Comparison of ENCODE assay signal across 12 cellular contexts in genomic region chr5:139343476-139343875, GRCh38. TPM values are rescaled to one million over a fixed set of nuclear protein-coding genes. Genes with fewer than 3 reads are reported as not detected.
DNase-seq lines count a peak whose midpoint lies in the region; ATAC-seq and TF ChIP-seq lines count a peak whose summit lies in the region.
"Had no signal": no experiment of that assay in that cellular context is flagged by ENCODE, and none has a peak within 500 bp of the region (broad histone marks: within the 10 kb centered on the region; RNA-seq: fewer than 3 reads in every experiment).

No MANE protein-coding gene starts in this region.

- peak overlapping the region; percentile 98 for H3K4me2 ChIP-seq in PC-9

- POLR2A ChIA-PET in PC-9 (lab: Charles Lee; ENCODE audit: unreplicated experiment) = interaction anchor here (0.7 kb wide), 1 partner anchor 11 kb away, joined by 6 read pairs; no protein-coding TSS in a partner anchor

- no peak overlapping the region for H3K27ac Mint-ChIP-seq in endothelial cell (ENCODE audit: unreplicated experiment)

- H3K27me3 ChIP-seq in PC-9 (ENCODE audit: insufficient read depth, low read depth) (no peaks in the 10 kb centered on the region), psoas muscle (ENCODE audit: insufficient read depth in 3 of 3, low read length in 2 of 3) (no peaks in the 10 kb centered on the region), left lung (no peaks in the 10 kb centered on the region)
- H3K27me3 ChIP-seq: testis had no signal

- H3F3A ChIP-seq in PC-9 (ENCODE audit: insufficient read depth, low read depth) = peaks cover 10% of the 10 kb centered on the region

- peaks cover 66% of the 10 kb centered on the region for H3K79me2 ChIP-seq in PC-9 (ENCODE audit: low read depth)

- peak overlapping the region; percentile 97 for H3K4me3 Mint-ChIP-seq in endothelial cell (ENCODE audit: unreplicated experiment)

- H3K4me1 ChIP-seq in PC-9 (replicated peaks; ENCODE audit: insufficient read depth) = peaks cover 23% of the 10 kb centered on the region
- peaks cover 30% of the 10 kb centered on the region for H3K4me1 ChIP-seq in psoas muscle
- H3K4me1 ChIP-seq in left lung = peaks cover 12 to 40% of the 10 kb centered on the region in 2 donors

- H3K4me3 ChIP-seq in GM08714 (ENCODE audit: low read length) (peak overlapping the region; percentile 90; the same call in 1 of the 2 replicates), PC-9 (peak overlapping the region; percentile 77), psoas muscle (peak overlapping the region; percentile 98), left lung (peak overlapping the region in 1 of 2 donors; percentile 93)

- BruUV-seq in PC-9 (replicated peaks; lab: Mats Ljungman, UMichigan) = no TSS peak

- ATAC-seq in psoas muscle (no peak), left lung (no peak)

- TF ChIP-seq CTCF in PC-9 (conservative IDR thresholded peaks at IDR 0.05) = no peak
- no peak for TF ChIP-seq CTCF in endothelial cell (IDR thresholded peaks at IDR 0.05; ENCODE audit: unreplicated experiment)
- TF ChIP-seq CTCF in psoas muscle (IDR thresholded peaks at IDR 0.05) = no peak
- no peak for TF ChIP-seq CTCF in left lung (IDR thresholded peaks at IDR 0.05)

- H3K36me3 Mint-ChIP-seq in endothelial cell (ENCODE audit: low read depth, unreplicated experiment) = no peaks in the 10 kb centered on the region

- DNase-seq in PC-9 (no peak), endothelial cell (ENCODE audit: low spot score) (no peak), psoas muscle (no peak), NCI-H1436 (lab: John Stamatoyannopoulos, UW) (no peak), left lung (no peak), NOMO-1 (lab: John Stamatoyannopoulos, UW; ENCODE audit: unreplicated experiment in 2 of 2) (no peak), NCI-H2029 treated with DMSO at 0.1 percent for 48 hours (lab: John Stamatoyannopoulos, UW) (no peak)
- DNase-seq: activated gamma-delta T cell treated with Interleukin-2 at 50 U/mL for 16 hours, NCI-H510A, testis had no signal

- H3K9me2 ChIP-seq in PC-9 (ENCODE audit: insufficient read depth) = no peaks in the 10 kb centered on the region

- H3K4me1 Mint-ChIP-seq in endothelial cell (ENCODE audit: unreplicated experiment) = peaks cover 27% of the 10 kb centered on the region

- CTCF ChIA-PET in PC-9 (lab: Charles Lee) = no interaction called here

- 82 to 85% (median 85%) methylated on average over 9 of the region's 9 CpGs for WGBS in psoas muscle, 3 donors

- H3K9me3 ChIP-seq in PC-9 (ENCODE audit: insufficient read depth, low read depth) (no peaks in the 10 kb centered on the region), psoas muscle (no peaks in the 10 kb centered on the region), left lung (no peaks in the 10 kb centered on the region)
- H3K9me3 ChIP-seq: testis had no signal

- intact Hi-C loops in PC-9 (cut with micrococcal nuclease; ENCODE audit: unreplicated experiment) = loop anchor here (5.0 kb wide), 2 partner anchors 49 to 51 kb away; partner anchors contain the start of gene MATR3
- intact Hi-C loops in psoas muscle (cut with DNase I) = loop anchor here (5.0 kb wide), 3 partner anchors 41 to 49 kb away; partner anchors contain the start of gene MZB1 (in 1 of the 2)
- intact Hi-C loops in left lung (cut with DNase I) = no loop called here

- H3K27ac ChIP-seq in PC-9 (no peak overlapping the region), psoas muscle (peak overlapping the region; percentile 100), left lung (no peak overlapping the region)

- peaks cover 8% of the 10 kb centered on the region for H3K27me3 Mint-ChIP-seq in endothelial cell (ENCODE audit: unreplicated experiment)

- peaks cover 27% of the 10 kb centered on the region for H3K36me3 ChIP-seq in PC-9 (ENCODE audit: low read depth)
- H3K36me3 ChIP-seq in psoas muscle (ENCODE audit: insufficient read depth in 1 of 2, low read depth in 1 of 2) = peaks cover 0 to 4% of the 10 kb centered on the region in 2 donors
- H3K36me3 ChIP-seq in left lung = peaks cover 0 to 4% of the 10 kb centered on the region in 2 donors

- no peak overlapping the region for H2AFZ ChIP-seq in PC-9

- H3K9me3 Mint-ChIP-seq in endothelial cell (ENCODE audit: unreplicated experiment) = no peaks in the 10 kb centered on the region

- peaks cover 64% of the 10 kb centered on the region for H4K20me1 ChIP-seq in PC-9 (ENCODE audit: insufficient read depth)

RNA-seq across cellular contexts. Expression of gene PAIP2, which starts 1.8 kb away (rescaled TPM):
- total RNA-seq in PC-9 (2021) (79.4 and 90.5 TPM in 2 replicates), endothelial cell (ENCODE audit: unreplicated experiment) (71.5 TPM), psoas muscle (100 to 1,000 TPM; 111 to 144 (median 116) TPM), left lung (10 to 100 TPM; 66.8 to 73.9 TPM)
- 100 to 1,000 TPM; 113 to 252 (median 143) TPM for polyA plus RNA-seq in psoas muscle

RNA-seq across cellular contexts. Expression of gene SLC23A1, which starts 39.6 kb away (rescaled TPM):
- total RNA-seq in PC-9 (2021) (1.9 TPM in 2 replicates), endothelial cell (ENCODE audit: unreplicated experiment) (not detected), psoas muscle (not detected), left lung (under 1 TPM in 1 of 2 donors, not detected in 1; 0.84 TPM)
- under 1 TPM in 1 of 3 donors, not detected in 2; 0.03 TPM for polyA plus RNA-seq in psoas muscle
- total RNA-seq: mesenteric fat pad, testis had no signal

RNA-seq across cellular contexts. Expression of gene MZB1, which starts 46.2 kb away (rescaled TPM):
- total RNA-seq in PC-9 (2021) (0.50 and 0.52 TPM in 2 replicates), endothelial cell (ENCODE audit: unreplicated experiment) (0.38 TPM), psoas muscle (1 to 10 TPM in 2 of 4 donors, under 1 TPM in 2; 0.57 to 1.2 (median 0.84) TPM), left lung (10 to 100 TPM in 1 of 2 donors, 1 to 10 TPM in 1; 8.8 to 10.6 TPM)
- under 1 TPM; 0.03 to 0.25 (median 0.25) TPM for polyA plus RNA-seq in psoas muscle

RNA-seq across cellular contexts. Expression of gene MATR3, which starts 49.9 kb away (rescaled TPM):
- total RNA-seq in PC-9 (2021) = 129 and 145 TPM in 2 replicates
- total RNA-seq in endothelial cell (ENCODE audit: unreplicated experiment) = 235 TPM
- total RNA-seq in psoas muscle = 100 to 1,000 TPM in 3 of 4 donors, 10 to 100 TPM in 1; 96.5 to 153 (median 134) TPM
- 100 to 1,000 TPM in 1 of 3 donors, 10 to 100 TPM in 2; 92.4 to 110 (median 97.1) TPM for polyA plus RNA-seq in psoas muscle
- total RNA-seq in left lung = 100 to 1,000 TPM; 171 to 177 TPM

RNA-seq across cellular contexts. Expression of gene PROB1, which starts 51.4 kb away (rescaled TPM):
- total RNA-seq in PC-9 (2021) (2.6 and 2.9 TPM in 2 replicates), endothelial cell (ENCODE audit: unreplicated experiment) (7.3 TPM), psoas muscle (10 to 100 TPM; 42.3 to 86.7 (median 67.9) TPM), left lung (1 to 10 TPM; 1.7 to 1.8 TPM)
- polyA plus RNA-seq in psoas muscle = 10 to 100 TPM; 15.2 to 31.3 (median 30.1) TPM

Comparison
In these comparisons a context has a peak if more than half of its experiments do, and no peak if none do; other contexts are left out.
1. intact Hi-C loops: an anchor here in PC-9 (5.0 kb wide) and psoas muscle (5.0 kb wide); none called in left lung.